In the genomic region with DNA sequence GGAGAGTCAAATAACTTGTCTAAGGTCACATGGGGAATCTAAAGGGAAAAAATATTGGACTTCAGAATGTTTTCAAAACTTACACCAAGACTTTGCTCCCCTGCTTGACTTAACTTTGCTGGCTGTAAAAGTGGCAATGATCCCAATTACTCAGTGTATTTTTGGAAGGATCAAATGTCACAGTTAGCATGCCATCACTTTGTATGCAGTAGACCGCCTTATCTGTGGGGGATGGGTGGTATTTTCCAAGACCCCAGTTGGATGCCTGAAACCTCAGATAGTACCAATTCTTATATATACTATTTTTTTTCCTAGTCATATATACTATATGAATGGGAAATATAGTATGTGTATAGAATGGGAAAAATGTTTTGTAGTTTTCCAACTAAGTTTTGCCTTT, we compare ENCODE assay signal across 27 cellular contexts. TPM values are rescaled to one million over a fixed set of nuclear protein-coding genes. Genes with fewer than 3 reads are reported as not detected.
"Had no signal": no experiment of that assay in that cellular context is flagged by ENCODE, and none has a peak within 500 bp of the region (broad histone marks: within the 10 kb centered on the region; RNA-seq: fewer than 3 reads in every experiment).

No MANE protein-coding gene starts in this region.

- ATAC-seq: esophagus mucosa, gastrocnemius medialis, left cardiac atrium, left lung, lower lobe of right lung had no signal

- H3K27ac ChIP-seq: coronary artery, dorsolateral prefrontal cortex, epithelial cell of prostate, esophagus squamous epithelium, gastrocnemius medialis, left lung, lower lobe of right lung had no signal

- H3K36me3 ChIP-seq: esophagus squamous epithelium, gastrocnemius medialis, heart right ventricle, left lung, lower lobe of right lung had no signal

- FAIRE-seq: colon, endometrium, islet of Langerhans, keratinocyte had no signal

- DNase-seq: dermis blood vessel endothelial cell; dorsolateral prefrontal cortex; effector CD4-positive, alpha-beta T cell; effector memory CD4-positive, alpha-beta T cell; erythroblast; esophagus squamous epithelium; foreskin fibroblast; foreskin melanocyte; gastrocnemius medialis; glutamatergic neuron; head of caudate nucleus; heart right ventricle; hippocampal formation; left cardiac atrium; left lung; lower lobe of right lung; mesenchymal stem cell; midbrain; naive B cell had no signal

- H3K27me3 Mint-ChIP-seq: naive B cell had no signal

- H3K4me3 ChIP-seq: coronary artery, dorsolateral prefrontal cortex, esophagus squamous epithelium, gastrocnemius medialis, heart right ventricle, left lung, lower lobe of right lung had no signal

- H3K27ac Mint-ChIP-seq: naive B cell had no signal

- H3K9me3 ChIP-seq: esophagus squamous epithelium, gastrocnemius medialis, left lung, lower lobe of right lung had no signal

- H3K4me1 ChIP-seq: esophagus squamous epithelium, heart right ventricle, left lung, lower lobe of right lung had no signal

- H3K4me3 Mint-ChIP-seq: naive B cell had no signal

- H3K36me3 Mint-ChIP-seq: naive B cell had no signal

- H3K27me3 ChIP-seq: esophagus squamous epithelium, heart right ventricle, left lung had no signal

- H3K4me1 Mint-ChIP-seq: naive B cell had no signal

RNA-seq across cellular contexts. Expression of a gene that starts 53.4 kb away (rescaled TPM):
- total RNA-seq: mononuclear cell had no signal

RNA-seq across cellular contexts. Expression of a gene that starts 54.9 kb away (rescaled TPM):
- total RNA-seq: mononuclear cell had no signal
